ENCODE assay signal across 10 cellular contexts in genomic region chr19:2064788-2065524, GRCh38. TPM values are rescaled to one million over a fixed set of nuclear protein-coding genes. Genes with fewer than 3 reads are reported as not detected.
A peak's percentile ranks its signal among the peaks of the same experiment; 100 is the strongest.
DNase-seq lines count a peak whose midpoint lies in the region; ATAC-seq and TF ChIP-seq lines count a peak whose summit lies in the region.
"Had no signal": no experiment of that assay in that cellular context is flagged by ENCODE, and none has a peak within 500 bp of the region (broad histone marks: within the 10 kb centered on the region; RNA-seq: fewer than 3 reads in every experiment).

No MANE protein-coding gene starts in this region.

- TF ChIP-seq EP300 in SK-N-SH (IDR thresholded peaks at IDR 0.05; ENCODE audit: borderline replicate concordance in 1 of 2, low read depth in 1 of 2, low read length in 1 of 2), result no peak
- TF ChIP-seq EP300 in esophagus muscularis mucosa (IDR thresholded peaks at IDR 0.05), result no peak

- TF ChIP-seq POLR2A in esophagus muscularis mucosa (IDR thresholded peaks at IDR 0.05; ENCODE audit: low read depth), result no peak

- WGBS in SK-N-SH (ENCODE audit: low lambda C conversion rate), result 83% methylated on average over 32 of the region's 38 CpGs
- 63% methylated on average over 15 of the region's 38 CpGs for WGBS in esophagus muscularis mucosa

- no peaks in the 10 kb centered on the region for H3K36me3 Mint-ChIP-seq in naive B cell
- no peaks in the 10 kb centered on the region for H3K36me3 Mint-ChIP-seq in type B pancreatic cell

- POLR2A ChIA-PET in SK-N-SH (lab: Yijun Ruan, JAX), result no interaction called here

- H3K27me3 Mint-ChIP-seq in naive B cell (no peaks in the 10 kb centered on the region), type B pancreatic cell (no peaks in the 10 kb centered on the region)

- TF ChIP-seq CTCF in SK-N-SH (IDR thresholded peaks at IDR 0.05), result no peak
- no peak for TF ChIP-seq CTCF in esophagus muscularis mucosa (IDR thresholded peaks at IDR 0.05)
- TF ChIP-seq CTCF in type B pancreatic cell (conservative IDR thresholded peaks at IDR 0.05), result no peak

- H3K4me3 ChIP-seq in SK-N-SH (ENCODE audit: low read depth in 2 of 2, low read length in 1 of 2), result no peak overlapping the region
- H3K4me3 ChIP-seq in esophagus muscularis mucosa, result peak overlapping the region in 2 of 4 donors; percentile 2 to 16

- no peaks in the 10 kb centered on the region for H3K27me3 ChIP-seq in SK-N-SH (ENCODE audit: insufficient read depth)
- H3K27me3 ChIP-seq in esophagus muscularis mucosa, result no peaks in the 10 kb centered on the region

- intact Hi-C loops in esophagus muscularis mucosa (cut with DNase I), result no loop called here

- no peak overlapping the region for H3K9ac ChIP-seq in SK-N-SH

- CTCF ChIA-PET in SK-N-SH (lab: Yijun Ruan, JAX), result interaction anchor here (0.8 to 1.7 kb wide), 3 partner anchors 23 to 122 kb away, joined by 3 read pairs; no protein-coding TSS in a partner anchor

- peaks cover 24 to 50% (median 46%) of the 10 kb centered on the region in 3 donors for H3K4me1 Mint-ChIP-seq in naive B cell
- H3K4me1 Mint-ChIP-seq in type B pancreatic cell (ENCODE audit: unreplicated experiment), result peaks cover 18% of the 10 kb centered on the region

- H3K4me3 Mint-ChIP-seq in naive B cell, result peak overlapping the region in 4 of 8 donors; percentile 5 to 36 (median 16)
- H3K4me3 Mint-ChIP-seq in type B pancreatic cell, result no peak overlapping the region

- no peaks in the 10 kb centered on the region for H3K9me2 ChIP-seq in SK-N-SH

- H3K9me3 Mint-ChIP-seq in naive B cell (no peaks in the 10 kb centered on the region), type B pancreatic cell (no peaks in the 10 kb centered on the region)

- H3K27ac Mint-ChIP-seq in naive B cell, result peak overlapping the region in 4 of 6 donors; percentile 24 to 98 (median 30)
- peak overlapping the region; percentile 21 for H3K27ac Mint-ChIP-seq in type B pancreatic cell

- DNase-seq in SK-N-SH, result no peak
- no peak for DNase-seq in esophagus muscularis mucosa (ENCODE audit: extremely low spot score)
- no peak for DNase-seq in naive B cell
- no peak for DNase-seq in type B pancreatic cell (ENCODE audit: extremely low spot score, unreplicated experiment)
- no peak for DNase-seq in NCI-H510A treated with DMSO at 0.1 percent for 48 hours (lab: John Stamatoyannopoulos, UW)
- DNase-seq in hepatic stellate cell (ENCODE audit: low spot score), result no peak
- no peak for DNase-seq in DMS153 (lab: John Stamatoyannopoulos, UW)
- DNase-seq: NCI-H146, SW 1271 had no signal

- no peak for ATAC-seq in SK-N-SH treated with all-trans-retinoic acid at 6 μM for 48 hours
- no peak for ATAC-seq in naive B cell (ENCODE audit: low read depth in 2 of 2)

- H3K4me2 ChIP-seq in SK-N-SH, result no peak overlapping the region

- peaks cover 12% of the 10 kb centered on the region for H3F3A ChIP-seq in SK-N-SH (replicated peaks; ENCODE audit: insufficient read depth)

- no peaks in the 10 kb centered on the region for H4K20me1 ChIP-seq in SK-N-SH (ENCODE audit: insufficient read depth)

- H3K4me1 ChIP-seq in SK-N-SH (ENCODE audit: control insufficient read depth in 1 of 2, insufficient read depth in 2 of 2, low read depth in 1 of 2, low read length in 1 of 2) (peaks cover 15 to 30% of the 10 kb centered on the region in 2 experiments; a peak in 3 of 4 replicates), esophagus muscularis mucosa (peaks cover 32 to 56% (median 49%) of the 10 kb centered on the region in 4 donors)

- H3K27ac ChIP-seq in SK-N-SH (ENCODE audit: low read depth in 2 of 2, low read length in 1 of 2), result peak overlapping the region in 1 of 2 experiments; percentile 60; a peak in 1 of 4 replicates
- peak overlapping the region; percentile 56 to 79 (median 64) for H3K27ac ChIP-seq in esophagus muscularis mucosa (replicated peaks in 1 of 4)

- H2AFZ ChIP-seq in SK-N-SH (ENCODE audit: low read depth), result no peak overlapping the region

- H3K36me3 ChIP-seq in SK-N-SH (replicated peaks in 1 of 2; ENCODE audit: control insufficient read depth in 1 of 2, insufficient read depth in 2 of 2, low read length in 1 of 2), result no peaks in the 10 kb centered on the region
- H3K36me3 ChIP-seq in esophagus muscularis mucosa, result no peaks in the 10 kb centered on the region

- TF ChIP-seq RAD21 in SK-N-SH (IDR thresholded peaks at IDR 0.05; ENCODE audit: low read length), result no peak

- H3K9me3 ChIP-seq in SK-N-SH (no peaks in the 10 kb centered on the region), esophagus muscularis mucosa (no peaks in the 10 kb centered on the region)

- no peaks in the 10 kb centered on the region; the same call in 1 of the 2 replicates for H3K79me2 ChIP-seq in SK-N-SH (ENCODE audit: insufficient read depth)

TF ChIP-seq in SK-N-SH treated with all-trans-retinoic acid at 6 μM for 48 hours, 23 proteins besides CTCF, POLR2A, EP300 and RAD21:
- TF ChIP-seq PPARA (CRISPR knock-in tag; IDR thresholded peaks at IDR 0.05; ENCODE audit: borderline replicate concordance) (0 out of 2 replicates have a peak, but pooled peaks have one; percentile 24), TCF4 (CRISPR knock-in tag; IDR thresholded peaks at IDR 0.05; ENCODE audit: borderline replicate concordance) (no peak)

TF ChIP-seq in SK-N-SH, 30 proteins besides CTCF, POLR2A, EP300 and RAD21 (continues in another document):
- TF ChIP-seq NRF1 (IDR thresholded peaks at IDR 0.05; ENCODE audit: low read depth, low read length) (no peak), GATA2 (CRISPR knock-in tag; IDR thresholded peaks at IDR 0.05) (no peak), IRF3 (IDR thresholded peaks at IDR 0.05; ENCODE audit: low read depth, low read length) (no peak), GABPA (IDR thresholded peaks at IDR 0.05; ENCODE audit: low read depth) (no peak), SMC3 (IDR thresholded peaks at IDR 0.05; ENCODE audit: low read depth, low read length) (no peak), RXRA (IDR thresholded peaks at IDR 0.05; ENCODE audit: borderline replicate concordance, low read depth) (no peak), TEAD4 (IDR thresholded peaks at IDR 0.05; ENCODE audit: borderline replicate concordance, insufficient read depth) (no peak), MAX (IDR thresholded peaks at IDR 0.05; ENCODE audit: low read depth) (no peak)

RNA-seq across cellular contexts. Expression of gene MKNK2, which starts 13.9 kb away (rescaled TPM):
- polyA plus RNA-seq in SK-N-SH (2012; rRNA removed), result 58.9 and 65.4 TPM in 2 replicates
- 32.5 and 45.8 TPM in 2 replicates for polyA plus RNA-seq in SK-N-SH (2012; cell fraction: cytosol; rRNA removed)
- 109 and 141 TPM in 2 replicates for polyA plus RNA-seq in SK-N-SH (2012; cell fraction: nucleus; rRNA removed)
- 100 to 1,000 TPM; 113 to 267 (median 193) TPM for total RNA-seq in esophagus muscularis mucosa
- 100 to 1,000 TPM in 1 of 6 donors, 10 to 100 TPM in 5; 51.1 to 102 (median 57.1) TPM for polyA plus RNA-seq in naive B cell (ENCODE audit: low read depth in 6 of 6)
- 118 and 120 TPM in 2 replicates for total RNA-seq in type B pancreatic cell (ENCODE audit: low replicate concordance)

RNA-seq across cellular contexts. Expression of gene MOB3A, which starts 31.2 kb away (rescaled TPM):
- polyA plus RNA-seq in SK-N-SH (2012; rRNA removed) (21.4 and 24.1 TPM in 2 replicates), naive B cell (ENCODE audit: low read depth in 6 of 6) (100 to 1,000 TPM in 1 of 6 donors, 10 to 100 TPM in 5; 52.2 to 106 (median 75.1) TPM)
- 10.3 and 14.6 TPM in 2 replicates for polyA plus RNA-seq in SK-N-SH (2012; cell fraction: cytosol; rRNA removed)
- 18.1 and 18.8 TPM in 2 replicates for polyA plus RNA-seq in SK-N-SH (2012; cell fraction: nucleus; rRNA removed)
- total RNA-seq in esophagus muscularis mucosa (10 to 100 TPM; 43.6 to 85.2 (median 56.3) TPM), type B pancreatic cell (ENCODE audit: low replicate concordance) (34.6 and 37.8 TPM in 2 replicates)

RNA-seq across cellular contexts. Expression of gene IZUMO4, which starts 31.8 kb away (rescaled TPM):
- polyA plus RNA-seq in SK-N-SH (2012; rRNA removed) (4.6 and 10.3 TPM in 2 replicates), naive B cell (ENCODE audit: low read depth in 6 of 6) (1 to 10 TPM in 1 of 6 donors, under 1 TPM in 5; 0.48 to 1.2 (median 0.85) TPM)
- 1.0 and 1.1 TPM in 2 replicates for polyA plus RNA-seq in SK-N-SH (2012; cell fraction: cytosol; rRNA removed)
- 72.7 and 86.9 TPM in 2 replicates for polyA plus RNA-seq in SK-N-SH (2012; cell fraction: nucleus; rRNA removed)
- total RNA-seq in esophagus muscularis mucosa (1 to 10 TPM; 1.9 to 6.0 (median 3.9) TPM), type B pancreatic cell (ENCODE audit: low replicate concordance) (4.9 and 7.4 TPM in 2 replicates)

RNA-seq across cellular contexts. Expression of gene BTBD2, which starts 49.4 kb away (rescaled TPM):
- polyA plus RNA-seq in SK-N-SH (2012; rRNA removed) (54.4 and 66.8 TPM in 2 replicates), naive B cell (ENCODE audit: low read depth in 6 of 6) (1 to 10 TPM; 1.7 to 9.2 (median 4.8) TPM)
- polyA plus RNA-seq in SK-N-SH (2012; cell fraction: cytosol; rRNA removed), result 21.2 and 45.9 TPM in 2 replicates
- polyA plus RNA-seq in SK-N-SH (2012; cell fraction: nucleus; rRNA removed), result 64.3 and 71.6 TPM in 2 replicates
- total RNA-seq in esophagus muscularis mucosa (100 to 1,000 TPM in 1 of 4 donors, 10 to 100 TPM in 3; 52.8 to 137 (median 77.1) TPM), type B pancreatic cell (ENCODE audit: low replicate concordance) (72.5 and 118 TPM in 2 replicates)
